ENCODE assay signal across 16 cellular contexts in the genomic region with DNA sequence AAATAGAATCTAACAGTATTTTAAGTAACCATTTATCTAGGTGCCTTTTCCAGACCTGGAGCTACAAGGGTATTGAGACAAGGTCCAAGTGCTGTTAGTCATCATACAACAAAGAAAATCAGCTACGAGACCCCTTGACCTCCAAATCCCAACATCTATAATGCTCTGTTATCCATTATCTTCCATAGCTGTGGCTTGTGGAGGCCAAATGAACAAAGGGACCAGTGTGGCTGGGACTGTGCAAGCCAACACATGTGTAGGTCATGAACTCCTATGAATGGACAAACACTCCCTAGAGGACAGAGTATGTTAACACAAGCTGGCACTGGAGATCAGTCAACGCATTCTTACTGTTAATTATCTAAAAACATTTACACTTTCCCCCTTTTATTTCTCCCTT.
"Had no signal": no experiment of that assay in that cellular context is flagged by ENCODE, and none has a peak within 500 bp of the region (broad histone marks: within the 10 kb centered on the region; RNA-seq: fewer than 3 reads in every experiment).

No MANE protein-coding gene starts in this region.

- DNase-seq: effector memory CD4-positive, alpha-beta T cell; left colon; naive thymus-derived CD4-positive, alpha-beta T cell; nephron progenitor cell; psoas muscle; retina; sigmoid colon; stimulated activated CD4-positive, alpha-beta T cell treated with anti-CD3 and anti-CD28 coated beads, Interleukin-2, amount 100 ng/mL, for 24 hours; stimulated activated naive CD4-positive, alpha-beta T cell treated with Interleukin-2 at 50 U/mL for 16 hours; uterus had no signal

- H3K9me3 Mint-ChIP-seq: nephron progenitor cell, type B pancreatic cell had no signal

- H3K27me3 ChIP-seq: esophagus muscularis mucosa, hepatocyte, neutrophil, sigmoid colon, uterus had no signal

- H3K36me3 ChIP-seq: esophagus muscularis mucosa, neutrophil, sigmoid colon, uterus had no signal

- H3K79me2 ChIP-seq: hepatocyte had no signal

- H3K36me3 Mint-ChIP-seq: naive thymus-derived CD4-positive, alpha-beta T cell; type B pancreatic cell had no signal

- ATAC-seq: left colon; naive thymus-derived CD4-positive, alpha-beta T cell; psoas muscle had no signal

- H3K9me3 ChIP-seq: esophagus muscularis mucosa, neutrophil, psoas muscle, uterus had no signal

- H3K4me2 ChIP-seq: hepatocyte had no signal

- H2AFZ ChIP-seq: hepatocyte had no signal

- H3K4me3 Mint-ChIP-seq: naive thymus-derived CD4-positive, alpha-beta T cell; nephron progenitor cell; type B pancreatic cell had no signal

- H3K4me1 Mint-ChIP-seq: naive thymus-derived CD4-positive, alpha-beta T cell; nephron progenitor cell had no signal

- H3K4me1 ChIP-seq: esophagus muscularis mucosa, psoas muscle, sigmoid colon, uterus had no signal

- H3K4me3 ChIP-seq: esophagus muscularis mucosa, hepatocyte, psoas muscle, sigmoid colon, skin epidermis, uterus had no signal

- H3K27ac ChIP-seq: epithelial cell of prostate, esophagus muscularis mucosa, hepatocyte, neutrophil, psoas muscle, sigmoid colon, skin epidermis, uterus had no signal

- H3K27ac Mint-ChIP-seq: naive thymus-derived CD4-positive, alpha-beta T cell; nephron progenitor cell; type B pancreatic cell had no signal
